11 cellular contexts compared by ENCODE assay signal in genomic region chr11:75263944-75264349, GRCh38. TPM values are rescaled to one million over a fixed set of nuclear protein-coding genes. Genes with fewer than 3 reads are reported as not detected.
DNase-seq lines count a peak whose midpoint lies in the region; ATAC-seq and TF ChIP-seq lines count a peak whose summit lies in the region.
"Had no signal": no experiment of that assay in that cellular context is flagged by ENCODE, and none has a peak within 500 bp of the region (broad histone marks: within the 10 kb centered on the region; RNA-seq: fewer than 3 reads in every experiment).

No MANE protein-coding gene starts in this region.

- H4K20me1 ChIP-seq in osteoblast (ENCODE audit: insufficient read depth, low read length): no peaks in the 10 kb centered on the region
- H4K20me1 ChIP-seq in smooth muscle cell (ENCODE audit: low read depth): no peaks in the 10 kb centered on the region

- WGBS in smooth muscle cell (ENCODE audit: low lambda C conversion rate): 88% methylated on average over 4 of the region's 4 CpGs

- H3K36me3 ChIP-seq in osteoblast (ENCODE audit: insufficient read depth, low read length) (no peaks in the 10 kb centered on the region), smooth muscle cell (ENCODE audit: low read depth) (no peaks in the 10 kb centered on the region)
- H3K36me3 ChIP-seq: brain microvascular endothelial cell had no signal

- no peak overlapping the region for H3K9ac ChIP-seq in smooth muscle cell (ENCODE audit: low read depth)

- H3F3A ChIP-seq in smooth muscle cell (ENCODE audit: low read depth): no peaks in the 10 kb centered on the region

- H3K9me3 ChIP-seq in osteoblast (ENCODE audit: low read depth, low read length) (no peaks in the 10 kb centered on the region), smooth muscle cell (replicated peaks; ENCODE audit: low read depth) (no peaks in the 10 kb centered on the region)

- H3K4me3 ChIP-seq in osteoblast (ENCODE audit: insufficient read depth, low read length): no peak overlapping the region
- no peak overlapping the region for H3K4me3 ChIP-seq in smooth muscle cell

- no peak overlapping the region for H3K27ac ChIP-seq in osteoblast (ENCODE audit: low read depth, low read length)
- no peak overlapping the region for H3K27ac ChIP-seq in smooth muscle cell (ENCODE audit: low read depth)
- H3K27ac ChIP-seq: brain microvascular endothelial cell had no signal

- no peak overlapping the region for H3K4me2 ChIP-seq in osteoblast (ENCODE audit: insufficient read depth, low read length)
- H3K4me2 ChIP-seq in smooth muscle cell: no peak overlapping the region

- no peak overlapping the region for H2AFZ ChIP-seq in osteoblast (ENCODE audit: low read length)
- no peak overlapping the region for H2AFZ ChIP-seq in smooth muscle cell (ENCODE audit: low read depth)

- ATAC-seq in GM19035 (IDR thresholded peaks at IDR 0.05; ENCODE audit: unreplicated experiment) (no peak), GM18907 (IDR thresholded peaks at IDR 0.05; ENCODE audit: unreplicated experiment) (no peak)

- no peaks in the 10 kb centered on the region for H3K4me1 ChIP-seq in osteoblast (ENCODE audit: insufficient read depth, low read length)
- no peaks in the 10 kb centered on the region for H3K4me1 ChIP-seq in smooth muscle cell (ENCODE audit: low read depth)

- peak; percentile 65 for DNase-seq in NK-92 treated with Interleukin-12 subunit alpha and Interleukin-12 subunit beta, amount 100 ng/mL, for 24 hours (lab: John Stamatoyannopoulos, UW)
- DNase-seq in NK-92 (lab: John Stamatoyannopoulos, UW; ENCODE audit: unreplicated experiment) (no peak), NOMO-1 treated with dmso at 0.1 percent for 144 hours (lab: John Stamatoyannopoulos, UW; ENCODE audit: unreplicated experiment) (peak; percentile 4), dermis blood vessel endothelial cell (peak; percentile 38), osteoblast (ENCODE audit: insufficient read length, low spot score, missing footprints) (peak; percentile 68), smooth muscle cell (lab: John Stamatoyannopoulos, UW; ENCODE audit: unreplicated experiment) (no peak)
- DNase-seq: brain microvascular endothelial cell, NCI-H1048, trophoblast cell had no signal

- H3K27me3 ChIP-seq in osteoblast (ENCODE audit: insufficient read depth, low read length) (peaks cover 17% of the 10 kb centered on the region), smooth muscle cell (ENCODE audit: low read depth) (no peaks in the 10 kb centered on the region)
- H3K27me3 ChIP-seq: brain microvascular endothelial cell had no signal

- no peak for TF ChIP-seq CTCF in osteoblast (IDR thresholded peaks at IDR 0.05; ENCODE audit: extremely low read depth, low read depth, low read length)
- no peak for TF ChIP-seq CTCF in smooth muscle cell (IDR thresholded peaks at IDR 0.05; ENCODE audit: borderline replicate concordance, insufficient read depth, poor library complexity, severe bottlenecking)

- H3K79me2 ChIP-seq in osteoblast (ENCODE audit: insufficient read depth, low read length) (no peaks in the 10 kb centered on the region), smooth muscle cell (ENCODE audit: low read depth) (no peaks in the 10 kb centered on the region)

RNA-seq across cellular contexts. Expression of gene TPBGL, which starts 23.4 kb away (rescaled TPM):
- total RNA-seq in dermis blood vessel endothelial cell (0.17 TPM in 1 of 2 replicates, not detected in the other), osteoblast (not detected in 2 replicates), smooth muscle cell (0.81 TPM in 1 of 2 replicates, not detected in the other)
- polyA plus RNA-seq in smooth muscle cell: 0.24 and 0.62 TPM in 2 replicates

Comparison
In these comparisons a context has a peak if more than half of its experiments do, and no peak if none do; other contexts are left out.
1. DNase-seq: peak in NK-92 treated with Interleukin-12 subunit alpha and Interleukin-12 subunit beta, amount 100 ng/mL, for 24 hours (single experiment), NOMO-1 treated with dmso at 0.1 percent for 144 hours (single experiment), dermis blood vessel endothelial cell (single experiment) and osteoblast (single experiment); none in NK-92 (single experiment) and smooth muscle cell (single experiment).